In the genomic region with DNA sequence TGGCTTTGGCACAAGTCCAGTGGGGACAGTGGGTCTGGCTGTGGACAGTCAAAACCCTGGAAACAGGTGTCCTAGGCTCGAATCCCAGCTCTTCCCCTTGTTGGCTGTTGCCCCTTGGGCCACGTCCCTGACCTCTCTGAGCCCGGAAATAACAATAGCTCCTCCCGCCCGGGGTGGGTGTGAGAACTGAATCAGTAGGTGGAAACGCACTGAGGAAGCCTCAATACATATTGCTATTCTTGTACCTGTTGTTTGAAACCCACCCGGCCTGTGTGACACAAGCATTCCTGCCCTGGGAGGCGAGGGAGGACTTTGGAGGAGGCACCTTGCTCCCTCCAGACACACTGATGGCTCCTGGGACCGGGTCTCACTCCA, we compare ENCODE assay signal across 24 cellular contexts.
DNase-seq lines count a peak whose midpoint lies in the region; ATAC-seq and TF ChIP-seq lines count a peak whose summit lies in the region.
"Had no signal": no experiment of that assay in that cellular context is flagged by ENCODE, and none has a peak within 500 bp of the region (broad histone marks: within the 10 kb centered on the region; RNA-seq: fewer than 3 reads in every experiment).

No MANE protein-coding gene starts in this region.

- H3K27ac Mint-ChIP-seq in chondrocyte (ENCODE audit: unreplicated experiment) (no peak overlapping the region), GM23338 (no peak overlapping the region)
- H3K27ac Mint-ChIP-seq: CD8-positive, alpha-beta T cell had no signal

- intact Hi-C loops in A673 (cut with micrococcal nuclease; ENCODE audit: unreplicated experiment): no loop called here

- no CpG with 5 or more reads among the region's 9 CpGs for WGBS in neuronal stem cell (ENCODE audit: extremely low coverage in 2 of 2, insufficient read length in 2 of 2, insufficient replicate concordance in 1 of 2), 2 donors
- WGBS in tibial nerve, 2 donors: 67 to 71% methylated on average over 8 to 9 of the region's 9 CpGs

- no peaks in the 10 kb centered on the region for H3K36me3 ChIP-seq in A673 (ENCODE audit: insufficient read depth, low read length, poor library complexity, severe bottlenecking)
- no peaks in the 10 kb centered on the region for H3K36me3 ChIP-seq in HEK293 (ENCODE audit: control insufficient read depth in 2 of 2, insufficient read depth in 1 of 2, low read length in 2 of 2)
- H3K36me3 ChIP-seq in neuronal stem cell (replicated peaks in 1 of 2; ENCODE audit: control insufficient read depth in 2 of 2, insufficient read depth in 2 of 2, low read length in 2 of 2): no peaks in the 10 kb centered on the region
- no peaks in the 10 kb centered on the region for H3K36me3 ChIP-seq in tibial nerve
- H3K36me3 ChIP-seq in GM23338 (ENCODE audit: insufficient read depth): no peaks in the 10 kb centered on the region
- H3K36me3 ChIP-seq: HAP-1, SJSA1 had no signal

- peaks cover 9% of the 10 kb centered on the region for H3F3A ChIP-seq in GM23338 (replicated peaks; ENCODE audit: low read depth)

- no peak overlapping the region for H3K4ac ChIP-seq in neuronal stem cell (ENCODE audit: low read length)

- H3K23ac ChIP-seq in neuronal stem cell (ENCODE audit: low read depth, low read length, poor library complexity): no peak overlapping the region

- H3K79me1 ChIP-seq in neuronal stem cell (ENCODE audit: low read depth, low read length): no peaks in the 10 kb centered on the region

- H3K4me1 Mint-ChIP-seq in chondrocyte (ENCODE audit: low read depth) (no peaks in the 10 kb centered on the region), GM23338 (peaks cover 55% of the 10 kb centered on the region)

- H2BK15ac ChIP-seq in neuronal stem cell (ENCODE audit: low read length): peak overlapping the region; percentile 80

- H3K27me3 ChIP-seq in A673 (replicated peaks; ENCODE audit: insufficient read depth, low read depth, low read length, poor library complexity) (no peaks in the 10 kb centered on the region), neuronal stem cell (ENCODE audit: control insufficient read depth in 3 of 3, insufficient read depth in 3 of 3, low read depth in 1 of 3, low read length in 3 of 3) (peaks cover 0 to 29% (median 2%) of the 10 kb centered on the region in 3 experiments), tibial nerve (peaks cover 0 to 58% of the 10 kb centered on the region in 2 donors), GM23338 (ENCODE audit: insufficient read depth) (no peaks in the 10 kb centered on the region)
- H3K27me3 ChIP-seq: SJSA1 had no signal

- H3K27me3 Mint-ChIP-seq in chondrocyte (ENCODE audit: low read depth) (peaks cover 26% of the 10 kb centered on the region), GM23338 (ENCODE audit: insufficient read depth, low read depth, poor library complexity) (peaks cover 22% of the 10 kb centered on the region)

- TF ChIP-seq EP300 in tibial nerve (IDR thresholded peaks at IDR 0.05): no peak

- H3K4me2 ChIP-seq in neuronal stem cell (ENCODE audit: insufficient read depth, low read length, poor library complexity, severe bottlenecking) (no peak overlapping the region), GM23338 (no peak overlapping the region)

- H3K9me3 Mint-ChIP-seq in chondrocyte (ENCODE audit: low read depth): no peaks in the 10 kb centered on the region
- no peaks in the 10 kb centered on the region; the same call in 2 of the 3 replicates for H3K9me3 Mint-ChIP-seq in GM23338
- H3K9me3 Mint-ChIP-seq: CD8-positive, alpha-beta T cell had no signal

- no peak overlapping the region for H4K8ac ChIP-seq in neuronal stem cell (ENCODE audit: low read depth, low read length)

- H2BK12ac ChIP-seq in neuronal stem cell (ENCODE audit: low read length): peak overlapping the region; percentile 51

- no peak for TF ChIP-seq POLR2A in tibial nerve (IDR thresholded peaks at IDR 0.05)

- peak overlapping the region; percentile 34 for H3K27ac ChIP-seq in A673 (ENCODE audit: low read depth, low read length, poor library complexity, severe bottlenecking)
- H3K27ac ChIP-seq in HEK293 (ENCODE audit: extremely low read depth, low read depth, low read length): no peak overlapping the region
- H3K27ac ChIP-seq in neuronal stem cell (replicated peaks; ENCODE audit: low read length): no peak overlapping the region
- H3K27ac ChIP-seq in tibial nerve: no peak overlapping the region
- no peak overlapping the region for H3K27ac ChIP-seq in GM23338 (ENCODE audit: low read depth)
- H3K27ac ChIP-seq: C4-2B, GM23248, HL-60, SJSA1 had no signal

- H3K9ac ChIP-seq in neuronal stem cell (ENCODE audit: low read depth, low read length, poor library complexity): no peak overlapping the region
- H3K9ac ChIP-seq: GM23248 had no signal

- peak overlapping the region; percentile 0 for H2AK5ac ChIP-seq in neuronal stem cell (ENCODE audit: low read depth, low read length)

- no peak overlapping the region for H2AFZ ChIP-seq in neuronal stem cell (ENCODE audit: low read length)
- H2AFZ ChIP-seq in GM23338: no peak overlapping the region
- H2AFZ ChIP-seq: GM23248 had no signal

- H3K18ac ChIP-seq in neuronal stem cell (ENCODE audit: low read length): peak overlapping the region; percentile 3

- peaks cover 59% of the 10 kb centered on the region for H3K4me1 ChIP-seq in A673 (ENCODE audit: insufficient read depth, low read length, poor library complexity, severe bottlenecking)
- H3K4me1 ChIP-seq in HEK293 (ENCODE audit: control insufficient read depth, insufficient read depth, low read length): 0 out of 2 replicates have a peak, but pooled peaks cover 5% of the 10 kb centered on the region
- peaks cover 0 to 34% of the 10 kb centered on the region in 2 donors for H3K4me1 ChIP-seq in neuronal stem cell (ENCODE audit: control insufficient read depth in 2 of 2, insufficient read depth in 1 of 2, low read depth in 1 of 2, low read length in 2 of 2)
- peaks cover 0 to 14% (median 2%) of the 10 kb centered on the region in 4 donors for H3K4me1 ChIP-seq in tibial nerve
- peaks cover 6% of the 10 kb centered on the region; the same call in 1 of the 2 replicates for H3K4me1 ChIP-seq in GM23338 (ENCODE audit: insufficient read depth)
- H3K4me1 ChIP-seq: Caco-2, HAP-1, SJSA1 had no signal

- H3K4me3 ChIP-seq in A673 (ENCODE audit: low read depth, low read length, poor library complexity, severe bottlenecking): no peak overlapping the region
- no peak overlapping the region for H3K4me3 ChIP-seq in HEK293 (ENCODE audit: low read depth, low read length)
- no peak overlapping the region for H3K4me3 ChIP-seq in neuronal stem cell (ENCODE audit: low read length in 2 of 2)
- H3K4me3 ChIP-seq in tibial nerve: no peak overlapping the region
- no peak overlapping the region for H3K4me3 ChIP-seq in GM23338
- H3K4me3 ChIP-seq: GM23248, HAP-1, SJSA1 had no signal

- no peak overlapping the region for H3K14ac ChIP-seq in neuronal stem cell (ENCODE audit: low read length)

- CTCF ChIA-PET in A673 (lab: Charles Lee): no interaction called here
- CTCF ChIA-PET in HEK293 (lab: Yijun Ruan, JAX): interaction anchor here (0.6 kb wide), 1 partner anchor 492 kb away, joined by 3 read pairs; no protein-coding TSS in a partner anchor

- peak overlapping the region; percentile 16 for H4K91ac ChIP-seq in neuronal stem cell (ENCODE audit: low read depth, low read length, poor library complexity)

- POLR2A ChIA-PET in A673 (lab: Charles Lee; ENCODE audit: low non-redundant PET) (no interaction called here), HEK293 (lab: Yijun Ruan, JAX) (no interaction called here)

- no peak overlapping the region for H2BK120ac ChIP-seq in neuronal stem cell (ENCODE audit: low read depth, low read length)

- no peaks in the 10 kb centered on the region for H3K9me2 ChIP-seq in GM23338 (ENCODE audit: insufficient read depth)

- no peak overlapping the region for H2BK5ac ChIP-seq in neuronal stem cell (ENCODE audit: low read length)

- no peaks in the 10 kb centered on the region for H3K79me2 ChIP-seq in GM23338 (replicated peaks; ENCODE audit: insufficient read depth)

- H3K9me3 ChIP-seq in A673 (ENCODE audit: low read depth, low read length, poor library complexity, severe bottlenecking) (no peaks in the 10 kb centered on the region), HEK293 (ENCODE audit: control insufficient read depth, insufficient read depth, low read depth, low read length) (no peaks in the 10 kb centered on the region), neuronal stem cell (replicated peaks in 1 of 2; ENCODE audit: control insufficient read depth in 2 of 2, insufficient read depth in 1 of 2, low read depth in 1 of 2, low read length in 2 of 2) (peaks cover 0 to 9% of the 10 kb centered on the region in 2 donors), tibial nerve (no peaks in the 10 kb centered on the region)
- H3K9me3 ChIP-seq: HAP-1, SJSA1 had no signal

- no peaks in the 10 kb centered on the region for H4K20me1 ChIP-seq in GM23338 (replicated peaks; ENCODE audit: insufficient read depth)

- DNase-seq in A673 (ENCODE audit: low spot score) (no peak), chondrocyte (ENCODE audit: low spot score) (peak; percentile 59), neuronal stem cell (ENCODE audit: low spot score) (no peak), tibial nerve (ENCODE audit: low spot score in 2 of 2) (no peak), GM23338 (ENCODE audit: low spot score) (no peak)
- DNase-seq: AML-193; Caco-2; CD8-positive, alpha-beta T cell; GM23248; Karpas-422; NCI-H1092 treated with DMSO at 0.1 percent for 48 hours; NCI-H1436 treated with DMSO at 0.1 percent for 48 hours; NCI-H187 treated with DMSO at 0.1 percent for 48 hours; NCI-H2107; NCI-H524 treated with DMSO at 0.1 percent for 48 hours; NCI-H774; PC-3; Right ventricle myocardium superior had no signal

- TF ChIP-seq CTCF in A673 (conservative IDR thresholded peaks at IDR 0.05; ENCODE audit: low read depth, low read length) (no peak), HEK293 (tag by site-specific recombination; IDR thresholded peaks at IDR 0.05) (no peak), chondrocyte (IDR thresholded peaks at IDR 0.05) (no peak), tibial nerve (IDR thresholded peaks at IDR 0.05) (no peak), GM23338 (conservative IDR thresholded peaks at IDR 0.05; ENCODE audit: low read depth in 2 of 2) (no peak)

- ATAC-seq in GM19452 (IDR thresholded peaks at IDR 0.05; ENCODE audit: unreplicated experiment): no peak
- ATAC-seq in GM23338: no peak
- ATAC-seq: CD8-positive, alpha-beta T cell; PC-3 had no signal

- no peaks in the 10 kb centered on the region for H3K36me3 Mint-ChIP-seq in chondrocyte (ENCODE audit: low read depth)
- no peaks in the 10 kb centered on the region for H3K36me3 Mint-ChIP-seq in GM23338 (ENCODE audit: low read depth)
- H3K36me3 Mint-ChIP-seq: CD8-positive, alpha-beta T cell had no signal

- H3K4me3 Mint-ChIP-seq in chondrocyte (ENCODE audit: unreplicated experiment) (no peak overlapping the region), GM23338 (no peak overlapping the region)
- H3K4me3 Mint-ChIP-seq: CD8-positive, alpha-beta T cell had no signal

- BruUV-seq in A673 (replicated peaks; lab: Mats Ljungman, UMichigan): no TSS peak

TF ChIP-seq in HEK293, 187 proteins besides CTCF, POLR2A, EP300 and RAD21 (continues in another document):
- TF ChIP-seq KLF16 (tag by site-specific recombination; IDR thresholded peaks at IDR 0.05) (no peak), ZNF214 (tag by site-specific recombination; IDR thresholded peaks at IDR 0.05; ENCODE audit: borderline replicate concordance) (no peak)

TF ChIP-seq in GM23338, 12 proteins besides CTCF, POLR2A, EP300 and RAD21 (continues in another document):
- no peak for TF ChIP-seq NANOG (IDR thresholded peaks at IDR 0.05; ENCODE audit: borderline replicate concordance)
- no peak for TF ChIP-seq EZH2phosphoT487 (IDR thresholded peaks at IDR 0.05; ENCODE audit: unreplicated experiment)
